8 cellular contexts compared by ENCODE assay signal in the genomic region with DNA sequence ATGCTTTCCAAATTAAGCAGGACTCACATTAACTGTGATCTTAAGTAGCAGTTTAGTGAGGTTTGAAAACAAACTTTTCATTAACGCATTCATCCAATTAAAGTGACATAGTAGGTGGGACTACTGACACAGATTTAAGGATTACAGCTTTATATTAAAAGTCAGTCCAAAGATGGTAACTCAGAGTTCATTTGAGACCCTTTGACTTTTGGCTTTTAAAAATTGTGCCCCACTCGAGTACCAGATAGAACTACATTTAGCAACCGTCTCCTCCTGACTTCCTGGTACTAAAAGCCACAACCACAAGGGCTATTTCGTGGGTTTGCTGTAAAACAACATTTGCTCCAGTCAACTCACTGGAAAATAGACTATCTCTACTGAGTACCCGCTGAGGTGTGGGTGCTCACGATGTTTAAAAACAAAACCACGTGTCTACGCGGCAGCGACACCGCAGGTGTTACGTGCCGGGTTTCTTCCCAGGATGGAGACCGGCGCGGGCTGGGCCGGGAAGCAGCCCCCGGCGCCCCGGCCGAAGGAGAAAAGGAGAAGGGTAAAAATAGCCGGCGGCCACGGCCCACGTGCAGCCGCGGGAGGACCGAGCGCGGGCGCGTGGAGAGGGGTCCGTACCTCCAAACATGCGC.
A peak's percentile ranks its signal among the peaks of the same experiment; 100 is the strongest.
DNase-seq lines count a peak whose midpoint lies in the region; ATAC-seq and TF ChIP-seq lines count a peak whose summit lies in the region.
"Not testable (repeated sequence)": the region's sequence is repeated elsewhere in the genome, so short reads cannot be mapped to it uniquely, and the experiment has no call there.

No MANE protein-coding gene starts in this region.

- not testable (repeated sequence) for H4K20me1 ChIP-seq in PC-9 (ENCODE audit: insufficient read depth)

- peaks cover 47% of the 10 kb centered on the region for H3K79me2 ChIP-seq in PC-9 (ENCODE audit: low read depth)

- H3K36me3 Mint-ChIP-seq in activated naive CD4-positive, alpha-beta T cell treated with anti-CD3 and anti-CD28 coated beads, Interleukin-2, amount 50 U/mL, for 72 hours; mesothelial cell of epicardium; stimulated activated memory B cell treated with anti-CD40 and anti-IgM and Interleukin-4, amounts not matched to agents 10 μg/mL and 1 μg/mL and 100 μg/mL, for 72 hours: not testable (repeated sequence)

- peak overlapping the region; percentile 87 for H3K4me3 Mint-ChIP-seq in mesothelial cell of epicardium
- peak overlapping the region; percentile 95 for H3K4me3 Mint-ChIP-seq in stimulated activated memory B cell treated with anti-CD40 and anti-IgM and Interleukin-4, amounts not matched to agents 10 μg/mL and 1 μg/mL and 100 μg/mL, for 72 hours

- H3K4me1 ChIP-seq in PC-9 (replicated peaks; ENCODE audit: insufficient read depth), result peaks cover 44% of the 10 kb centered on the region

- not testable (repeated sequence) for BruUV-seq in PC-9 (replicated peaks; lab: Mats Ljungman, UMichigan)

- H3K4me3 ChIP-seq in PC-9 (peak overlapping the region; percentile 97), fibroblast of pulmonary artery (replicated peaks; ENCODE audit: low read depth, low read length) (peak overlapping the region; percentile 60)

- not testable (repeated sequence) for H3K36me3 ChIP-seq in PC-9 (ENCODE audit: low read depth)

- H3F3A ChIP-seq in PC-9 (ENCODE audit: insufficient read depth, low read depth), result not testable (repeated sequence)

- H3K27ac Mint-ChIP-seq in activated naive CD4-positive, alpha-beta T cell treated with anti-CD3 and anti-CD28 coated beads, Interleukin-2, amount 50 U/mL, for 72 hours, result peak overlapping the region; percentile 68 to 83
- peak overlapping the region; percentile 90 for H3K27ac Mint-ChIP-seq in mesothelial cell of epicardium
- H3K27ac Mint-ChIP-seq in stimulated activated memory B cell treated with anti-CD40 and anti-IgM and Interleukin-4, amounts not matched to agents 10 μg/mL and 1 μg/mL and 100 μg/mL, for 72 hours, result peak overlapping the region; percentile 87

- peak overlapping the region; percentile 84 for H2AFZ ChIP-seq in PC-9

- intact Hi-C loops in PC-9 (cut with micrococcal nuclease; ENCODE audit: unreplicated experiment), result loop anchor here (5.0 to 10.0 kb wide), 3 partner anchors 61 to 119 kb away; a partner anchor contains a TSS

- peak overlapping the region; percentile 80 for H3K4me2 ChIP-seq in PC-9

- not testable (repeated sequence) for H3K27me3 Mint-ChIP-seq in mesothelial cell of epicardium (ENCODE audit: low read depth); stimulated activated memory B cell treated with anti-CD40 and anti-IgM and Interleukin-4, amounts not matched to agents 10 μg/mL and 1 μg/mL and 100 μg/mL, for 72 hours

- CTCF ChIA-PET in PC-9 (lab: Charles Lee), result not testable (repeated sequence)

- H3K27ac ChIP-seq in PC-9, result peak overlapping the region; percentile 64

- H3K9me2 ChIP-seq in PC-9 (ENCODE audit: insufficient read depth), result not testable (repeated sequence)

- not testable (repeated sequence) for H3K27me3 ChIP-seq in PC-9 (ENCODE audit: insufficient read depth, low read depth)

- TF ChIP-seq CTCF in PC-9 (conservative IDR thresholded peaks at IDR 0.05); fibroblast of pulmonary artery (IDR thresholded peaks at IDR 0.05; ENCODE audit: low read length, missing control alignments); mesothelial cell of epicardium (IDR thresholded peaks at IDR 0.05; ENCODE audit: unreplicated experiment): not testable (repeated sequence)

- peaks cover 19% of the 10 kb centered on the region for H3K4me1 Mint-ChIP-seq in mesothelial cell of epicardium
- H3K4me1 Mint-ChIP-seq in stimulated activated memory B cell treated with anti-CD40 and anti-IgM and Interleukin-4, amounts not matched to agents 10 μg/mL and 1 μg/mL and 100 μg/mL, for 72 hours, result not testable (repeated sequence)

- H3K9me3 ChIP-seq in PC-9 (ENCODE audit: insufficient read depth, low read depth), result not testable (repeated sequence)

- DNase-seq in DMS 273 (lab: John Stamatoyannopoulos, UW; ENCODE audit: unreplicated experiment) (peak; percentile 45), fibroblast of pulmonary artery (ENCODE audit: low read depth) (peak; percentile 6)
- not testable (repeated sequence) for DNase-seq in PC-9; activated naive CD4-positive, alpha-beta T cell treated with anti-CD3 and anti-CD28 coated beads, Interleukin-2, amount 50 U/mL, for 72 hours (ENCODE audit: low spot score in 2 of 2); mesothelial cell of epicardium (ENCODE audit: low spot score in 2 of 2, unreplicated experiment in 2 of 2)

- ATAC-seq in GM21528 (IDR thresholded peaks at IDR 0.05; ENCODE audit: low FRiP score, unreplicated experiment) (peak; percentile 45), HG03354 (IDR thresholded peaks at IDR 0.05; ENCODE audit: poor library complexity, severe bottlenecking, unreplicated experiment) (peak; percentile 38)
- ATAC-seq in activated naive CD4-positive, alpha-beta T cell treated with anti-CD3 and anti-CD28 coated beads, Interleukin-2, amount 50 U/mL, for 72 hours, result peak; percentile 48 to 67
- ATAC-seq in stimulated activated memory B cell treated with anti-CD40 and anti-IgM and Interleukin-4, amounts not matched to agents 10 μg/mL and 1 μg/mL and 100 μg/mL, for 72 hours, result peak; percentile 52

- POLR2A ChIA-PET in PC-9 (lab: Charles Lee; ENCODE audit: unreplicated experiment), result not testable (repeated sequence)

- not testable (repeated sequence) for H3K9me3 Mint-ChIP-seq in activated naive CD4-positive, alpha-beta T cell treated with anti-CD3 and anti-CD28 coated beads, Interleukin-2, amount 50 U/mL, for 72 hours; mesothelial cell of epicardium; stimulated activated memory B cell treated with anti-CD40 and anti-IgM and Interleukin-4, amounts not matched to agents 10 μg/mL and 1 μg/mL and 100 μg/mL, for 72 hours
